8 cellular contexts compared by ENCODE assay signal in the genomic region with DNA sequence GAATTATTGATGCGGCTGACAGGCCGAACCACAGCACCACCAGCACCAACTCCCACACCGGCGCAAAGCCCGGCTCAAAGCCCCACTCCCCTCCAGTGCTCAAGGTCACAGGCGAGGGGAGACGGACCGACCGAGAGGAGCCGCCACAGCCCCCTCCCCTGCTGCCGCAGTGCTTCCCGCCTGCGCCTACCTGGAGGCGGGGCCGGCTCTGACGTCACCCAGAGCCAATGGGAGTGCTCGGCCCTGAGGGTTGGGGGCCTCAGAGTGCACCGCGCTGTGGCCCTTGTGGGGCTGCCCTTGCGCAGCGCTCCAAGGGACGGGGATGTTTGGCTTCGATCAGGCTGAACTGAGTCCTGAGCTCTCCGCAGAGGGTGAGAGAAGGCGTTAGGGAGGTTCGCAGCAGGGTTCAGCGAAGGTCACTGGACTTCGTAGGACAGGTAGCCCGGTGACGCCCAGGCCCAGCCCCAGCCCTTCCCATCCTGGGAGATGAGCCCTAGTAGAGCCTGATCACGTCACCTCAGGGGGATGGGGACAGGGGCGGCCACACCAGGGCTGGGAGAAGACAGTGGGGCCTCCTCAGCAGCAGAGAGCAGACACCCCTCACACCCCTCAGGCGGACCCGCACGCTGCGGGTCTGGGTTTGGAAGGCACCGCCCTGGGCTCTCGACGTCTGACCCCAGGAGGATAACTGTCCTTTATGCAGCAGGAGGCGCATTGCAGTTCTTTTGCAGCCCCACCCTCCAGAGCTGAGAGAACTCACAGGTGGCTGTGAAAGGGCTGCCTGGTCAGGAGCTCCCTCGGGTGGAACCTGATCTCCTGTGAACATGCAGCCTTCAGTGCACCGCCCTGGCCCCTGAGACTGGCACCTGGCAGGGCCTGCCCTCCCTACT.
DNase-seq lines count a peak whose midpoint lies in the region; ATAC-seq lines count a peak whose summit lies in the region.

No MANE protein-coding gene starts in this region.

- H3K36me3 ChIP-seq in subcutaneous abdominal adipose tissue (ENCODE audit: control insufficient read depth in 5 of 5, insufficient read depth in 5 of 5, low read length in 5 of 5): no peaks in the 10 kb centered on the region

- peak overlapping the region in 4 of 5 donors; percentile 17 to 47 (median 26) for H3K4me3 ChIP-seq in subcutaneous abdominal adipose tissue (ENCODE audit: low read depth in 1 of 5, low read length in 5 of 5)

- no peak overlapping the region for H3K9ac ChIP-seq in subcutaneous abdominal adipose tissue (ENCODE audit: low read length in 5 of 5)

- DNase-seq in NCI-H1436 (lab: John Stamatoyannopoulos, UW) (peak; percentile 70), NCI-H1436 treated with DMSO at 0.1 percent for 48 hours (lab: John Stamatoyannopoulos, UW) (no peak), midbrain (lab: John Stamatoyannopoulos, UW) (peak; percentile 42), HuH-7.5 (ENCODE audit: low spot score) (no peak)
- peak; percentile 46 to 55 for DNase-seq in activated CD4-positive, alpha-beta T cell treated with anti-CD3 and anti-CD28 coated beads for 4 hours
- DNase-seq in effector CD8-positive, alpha-beta T cell (lab: John Stamatoyannopoulos, UW): peak; percentile 51

- H3K27ac ChIP-seq in subcutaneous abdominal adipose tissue (ENCODE audit: low read depth, low read length): no peak overlapping the region

- peaks cover 38 to 63% (median 51%) of the 10 kb centered on the region in 5 donors for H3K27me3 ChIP-seq in subcutaneous abdominal adipose tissue (ENCODE audit: control insufficient read depth in 5 of 5, insufficient read depth in 4 of 5, low read length in 5 of 5)

- ATAC-seq in HG02610 (IDR thresholded peaks at IDR 0.05; ENCODE audit: unreplicated experiment): no peak

- H3K9me3 ChIP-seq in subcutaneous abdominal adipose tissue (ENCODE audit: control insufficient read depth in 5 of 5, low read length in 5 of 5): no peaks in the 10 kb centered on the region

- peaks cover 0 to 17% (median 12%) of the 10 kb centered on the region in 5 donors for H3K4me1 ChIP-seq in subcutaneous abdominal adipose tissue (ENCODE audit: control insufficient read depth in 5 of 5, insufficient read depth in 5 of 5, low read length in 5 of 5)

Comparison
In these comparisons a context has a peak if more than half of its experiments do, and no peak if none do; other contexts are left out.
1. DNase-seq: peak in NCI-H1436 (single experiment), activated CD4-positive, alpha-beta T cell treated with anti-CD3 and anti-CD28 coated beads for 4 hours (2 of 2), effector CD8-positive, alpha-beta T cell (single experiment) and midbrain (single experiment); none in NCI-H1436 treated with DMSO at 0.1 percent for 48 hours (single experiment) and HuH-7.5 (single experiment).